26 cellular contexts compared by ENCODE assay signal in genomic region chr22:49674479-49674830, GRCh38.
"Had no signal": no experiment of that assay in that cellular context is flagged by ENCODE, and none has a peak within 500 bp of the region (broad histone marks: within the 10 kb centered on the region; RNA-seq: fewer than 3 reads in every experiment).

No MANE protein-coding gene starts in this region.

- H3K4me3 Mint-ChIP-seq: activated CD4-positive, alpha-beta T cell treated with anti-CD3 and anti-CD28 coated beads, Interleukin-2, amount 10 ng/mL, durations not matched to agents 24 days and 14 days; activated naive CD8-positive, alpha-beta T cell treated with anti-CD3 and anti-CD28 coated beads, Interleukin-2, amount 50 U/mL, for 24 hours; activated T-cell treated with anti-CD3 and anti-CD28 coated beads, Interleukin-2, amount 50 U/mL, for 4 hours; T-helper 1 cell treated with Interleukin-12 subunit alpha and Interleukin-12 subunit beta and Interleukin-4 antibody, amounts not matched to agents 30 μg/mL and 1 μg/mL, for 36 hours; WTC11 had no signal

- H3K9me3 Mint-ChIP-seq: activated CD4-positive, alpha-beta T cell treated with anti-CD3 and anti-CD28 coated beads, Interleukin-2, amount 10 ng/mL, durations not matched to agents 24 days and 14 days; activated naive CD4-positive, alpha-beta T cell treated with anti-CD3 and anti-CD28 coated beads, Interleukin-2, amount 50 U/mL, for 72 hours; activated naive CD8-positive, alpha-beta T cell treated with anti-CD3 and anti-CD28 coated beads, Interleukin-2, amount 50 U/mL, for 24 hours; activated T-cell treated with anti-CD3 and anti-CD28 coated beads, Interleukin-2, amount 50 U/mL, for 4 hours; T-helper 1 cell treated with Interleukin-12 subunit alpha and Interleukin-12 subunit beta and Interleukin-4 antibody, amounts not matched to agents 30 μg/mL and 1 μg/mL, for 36 hours; WTC11 had no signal

- H3K36me3 Mint-ChIP-seq: WTC11 had no signal

- DNase-seq: activated CD4-positive, alpha-beta T cell treated with anti-CD3 and anti-CD28 coated beads, Interleukin-2, amount 10 ng/mL, durations not matched to agents 24 days and 14 days; activated CD4-positive, alpha-beta T cell treated with anti-CD3 and anti-CD28 coated beads, Interleukin-2, amount 50 U/mL, for 48 hours; activated CD4-positive, CD25-positive, alpha-beta regulatory T cell treated with anti-CD3 and anti-CD28 coated beads, Interleukin-2, amount 50 U/mL, for 72 hours; activated effector memory CD4-positive, alpha-beta T cell treated with anti-CD3 and anti-CD28 coated beads, Interleukin-2, amount 50 U/mL, for 16 hours; activated naive CD4-positive, alpha-beta T cell treated with Interleukin-2 at 50 U/mL for 16 hours; activated naive CD8-positive, alpha-beta T cell treated with anti-CD3 and anti-CD28 coated beads, Interleukin-2, amount 50 U/mL, for 24 hours; activated T-cell treated with anti-CD3 and anti-CD28 coated beads, Interleukin-2, amount 50 U/mL, for 4 hours; amniotic stem cell; central memory CD4-positive, alpha-beta T cell; Kasumi-1; KBM-7; NCI-H1048; NCI-H146; NCI-H187 treated with DMSO at 0.1 percent for 48 hours; NCI-H2081 treated with DMSO at 0.1 percent for 48 hours; NCI-H2171 treated with DMSO at 0.1 percent for 48 hours; NCI-H345; NCI-H510A; NCI-H526 treated with DMSO at 0.1 percent for 48 hours; PC-3; SHP77 treated with DMSO at 0.1 percent for 48 hours; T-helper 9 cell had no signal

- ATAC-seq: activated naive CD4-positive, alpha-beta T cell treated with anti-CD3 and anti-CD28 coated beads, Interleukin-2, amount 50 U/mL, for 72 hours; activated naive CD8-positive, alpha-beta T cell treated with anti-CD3 and anti-CD28 coated beads, Interleukin-2, amount 50 U/mL, for 24 hours; activated T-cell treated with anti-CD3 and anti-CD28 coated beads, Interleukin-2, amount 50 U/mL, for 4 hours; body of pancreas; PC-3; WTC11 had no signal

- H3K27ac Mint-ChIP-seq: activated CD4-positive, alpha-beta T cell treated with anti-CD3 and anti-CD28 coated beads, Interleukin-2, amount 10 ng/mL, durations not matched to agents 24 days and 14 days; activated naive CD4-positive, alpha-beta T cell treated with anti-CD3 and anti-CD28 coated beads, Interleukin-2, amount 50 U/mL, for 72 hours; activated naive CD8-positive, alpha-beta T cell treated with anti-CD3 and anti-CD28 coated beads, Interleukin-2, amount 50 U/mL, for 24 hours; T-helper 1 cell treated with Interleukin-12 subunit alpha and Interleukin-12 subunit beta and Interleukin-4 antibody, amounts not matched to agents 30 μg/mL and 1 μg/mL, for 36 hours; WTC11 had no signal
